In genomic region chr22:40525250-40525884, GRCh38 we compare ENCODE assay signal across 8 cellular contexts.
DNase-seq lines count a peak whose midpoint lies in the region; ATAC-seq, FAIRE-seq and TF ChIP-seq lines count a peak whose summit lies in the region.

No MANE protein-coding gene starts in this region.

- H3K9me3 ChIP-seq in K562 (replicated peaks; ENCODE audit: control insufficient read depth, insufficient read depth, low read depth, low read length) = no peaks in the 10 kb centered on the region
- no peaks in the 10 kb centered on the region for H3K9me3 ChIP-seq in liver (ENCODE audit: control insufficient read depth in 4 of 4, low read length in 3 of 4)

- H3K27ac ChIP-seq in K562 (ENCODE audit: extremely low read depth, low read depth, low read length) (no peak overlapping the region), liver (ENCODE audit: low read depth in 1 of 2, low read length in 2 of 2) (no peak overlapping the region)

- H3K4me1 ChIP-seq in K562 (replicated peaks in 1 of 2; ENCODE audit: control insufficient read depth in 2 of 2, insufficient read depth in 2 of 2, low read length in 2 of 2) = peaks cover 0 to 6% of the 10 kb centered on the region in 2 experiments; a peak in 1 of 5 replicates
- H3K4me1 ChIP-seq in liver (ENCODE audit: control insufficient read depth in 4 of 4, insufficient read depth in 4 of 4, low read length in 3 of 4) = peaks cover 0 to 10% (median 2%) of the 10 kb centered on the region in 4 donors

- H3K36me3 ChIP-seq in K562 (ENCODE audit: control insufficient read depth, insufficient read depth, low read length) (no peaks in the 10 kb centered on the region), liver (ENCODE audit: control insufficient read depth in 4 of 4, insufficient read depth in 3 of 4, low read depth in 1 of 4, low read length in 3 of 4) (peaks cover 0 to 2% (median 0%) of the 10 kb centered on the region in 4 donors)

- H3K9ac ChIP-seq in K562 (ENCODE audit: insufficient read depth in 1 of 2, low read depth in 2 of 2, low read length in 2 of 2) = no peak overlapping the region
- H3K9ac ChIP-seq in liver (ENCODE audit: low read depth in 1 of 2, low read length in 2 of 2) = no peak overlapping the region

- in situ Hi-C loops in K562 (cut with MboI) = no loop called here

- H2AFZ ChIP-seq in K562 (ENCODE audit: low read depth, low read length) = no peak overlapping the region

- TF ChIP-seq EP300 in K562 (IDR thresholded peaks at IDR 0.05; ENCODE audit: low read length) = no peak

- intact Hi-C loops in K562 (cut with micrococcal nuclease) = loop anchor here (2.0 kb wide), 1 partner anchor 27 kb away; no protein-coding TSS in a partner anchor

- TF ChIP-seq POLR2A in K562 (conservative IDR thresholded peaks at IDR 0.05) = no peak

- no peak overlapping the region for H3K4me2 ChIP-seq in K562 (ENCODE audit: insufficient read depth, low read length)

- POLR2A ChIA-PET in K562 (lab: Yijun Ruan, JAX) = interaction anchor here (1.1 to 1.9 kb wide), 2 partner anchors 8 to 13 kb away, joined by 3 to 6 read pairs; no protein-coding TSS in a partner anchor

- H3K4me3 ChIP-seq in K562 (no peak overlapping the region), liver (ENCODE audit: low read depth in 1 of 3, low read length in 3 of 3) (no peak overlapping the region)

- no peaks in the 10 kb centered on the region for H4K20me1 ChIP-seq in K562 (replicated peaks; ENCODE audit: control insufficient read depth, insufficient read depth, low read length)

- no TSS peak for BruUV-seq in K562 (replicated peaks; lab: Mats Ljungman, UMichigan)

- H3K79me2 ChIP-seq in K562 (ENCODE audit: control insufficient read depth, insufficient read depth, low read length) = no peaks in the 10 kb centered on the region

- FAIRE-seq in K562 (lab: Jason Lieb, UNC) = no peak

- ATAC-seq in K562 (peak; percentile 86), GM19023 (IDR thresholded peaks at IDR 0.05; ENCODE audit: unreplicated experiment) (no peak)

- peak; percentile 24 for DNase-seq in SKM-1 treated with dmso at 0.1 percent for 144 hours (lab: John Stamatoyannopoulos, UW; ENCODE audit: unreplicated experiment)
- no peak for DNase-seq in SKM-1 (lab: John Stamatoyannopoulos, UW; ENCODE audit: unreplicated experiment)
- DNase-seq in UCSD-AML1 (lab: John Stamatoyannopoulos, UW; ENCODE audit: unreplicated experiment) = peak; percentile 59
- DNase-seq in K562 (ENCODE audit: extremely low read depth in 1 of 4, low spot score in 3 of 4) = peak in 3 of 4 experiments; percentile 20 to 66 (median 26)
- peak; percentile 37 to 55 for DNase-seq in stimulated activated CD8-positive, alpha-beta memory T cell treated with anti-CD3 and anti-CD28 coated beads, Interleukin-2, amount 100 ng/mL, for 1 hour (ENCODE audit: low read depth in 2 of 2)
- no peak for DNase-seq in NCI-H2081 (lab: John Stamatoyannopoulos, UW)

- peak; percentile 41 to 57; a peak in 3 of 4 replicates for TF ChIP-seq RAD21 in K562 (CRISPR knock-in tag; conservative IDR thresholded peaks at IDR 0.05 in 1 of 2, IDR thresholded peaks at IDR 0.05 in 1 of 2)
- TF ChIP-seq RAD21 in liver (IDR thresholded peaks at IDR 0.05) = peak; percentile 58 to 75

- H3K27me3 ChIP-seq in K562 (ENCODE audit: control insufficient read depth in 2 of 2, insufficient read depth in 2 of 2, low read length in 2 of 2) = no peaks in the 10 kb centered on the region
- no peaks in the 10 kb centered on the region for H3K27me3 ChIP-seq in liver (ENCODE audit: control insufficient read depth in 4 of 4, insufficient read depth in 4 of 4, low read length in 3 of 4)

- CTCF ChIA-PET in K562 (lab: Yijun Ruan, JAX; ENCODE audit: low intra/inter-chr PET ratio) = interaction anchor here (0.6 to 1.3 kb wide), 3 partner anchors 119 to 121 kb away, joined by 3 to 4 read pairs (median 3); no protein-coding TSS in a partner anchor

- no peaks in the 10 kb centered on the region for H3K9me1 ChIP-seq in K562 (ENCODE audit: control insufficient read depth, insufficient read depth, low read length)

- WGBS in K562 (ENCODE audit: insufficient coverage, low coverage, missing lambda C conversion rate) = 30% methylated on average over 6 of the region's 6 CpGs
- 58% methylated on average over 6 of the region's 6 CpGs for WGBS in liver

- TF ChIP-seq CTCF in K562 (IDR thresholded peaks at IDR 0.05 in 2 of 3, conservative IDR thresholded peaks at IDR 0.05 in 1 of 3; ENCODE audit: insufficient read depth in 2 of 3, low read depth in 1 of 3, low read length in 3 of 3) = peak; percentile 62 to 71 (median 70)
- peak; percentile 49 for TF ChIP-seq CTCF in liver (IDR thresholded peaks at IDR 0.05; ENCODE audit: low read depth, low read length, missing input control)

TF ChIP-seq in K562, 482 proteins besides CTCF, POLR2A, EP300 and RAD21:
- TF ChIP-seq, protein P1, sequence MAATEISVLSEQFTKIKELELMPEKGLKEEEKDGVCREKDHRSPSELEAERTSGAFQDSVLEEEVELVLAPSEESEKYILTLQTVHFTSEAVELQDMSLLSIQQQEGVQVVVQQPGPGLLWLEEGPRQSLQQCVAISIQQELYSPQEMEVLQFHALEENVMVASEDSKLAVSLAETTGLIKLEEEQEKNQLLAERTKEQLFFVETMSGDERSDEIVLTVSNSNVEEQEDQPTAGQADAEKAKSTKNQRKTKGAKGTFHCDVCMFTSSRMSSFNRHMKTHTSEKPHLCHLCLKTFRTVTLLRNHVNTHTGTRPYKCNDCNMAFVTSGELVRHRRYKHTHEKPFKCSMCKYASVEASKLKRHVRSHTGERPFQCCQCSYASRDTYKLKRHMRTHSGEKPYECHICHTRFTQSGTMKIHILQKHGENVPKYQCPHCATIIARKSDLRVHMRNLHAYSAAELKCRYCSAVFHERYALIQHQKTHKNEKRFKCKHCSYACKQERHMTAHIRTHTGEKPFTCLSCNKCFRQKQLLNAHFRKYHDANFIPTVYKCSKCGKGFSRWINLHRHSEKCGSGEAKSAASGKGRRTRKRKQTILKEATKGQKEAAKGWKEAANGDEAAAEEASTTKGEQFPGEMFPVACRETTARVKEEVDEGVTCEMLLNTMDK (IDR thresholded peaks at IDR 0.05; ENCODE audit: borderline replicate concordance, insufficient read depth, low read depth, low read length, poor library complexity, severe bottlenecking) = peak; percentile 71
- TF ChIP-seq SMC3 (conservative IDR thresholded peaks at IDR 0.05; ENCODE audit: insufficient read depth, low read depth, low read length) (0 out of 2 replicates have a peak, but pooled peaks have one; percentile 22), NBN (IDR thresholded peaks at IDR 0.05; ENCODE audit: low read depth) (no peak)

TF ChIP-seq in liver, 16 proteins besides CTCF, POLR2A, EP300 and RAD21:
- TF ChIP-seq REST (IDR thresholded peaks at IDR 0.05) (no peak), NR2F2 (IDR thresholded peaks at IDR 0.05) (no peak), EGR1 (IDR thresholded peaks at IDR 0.05; ENCODE audit: low read depth in 2 of 2) (no peak), HNF4G (IDR thresholded peaks at IDR 0.05) (no peak), RXRA (IDR thresholded peaks at IDR 0.05) (no peak), JUND (IDR thresholded peaks at IDR 0.05) (no peak)
- TF ChIP-seq, protein P2, sequence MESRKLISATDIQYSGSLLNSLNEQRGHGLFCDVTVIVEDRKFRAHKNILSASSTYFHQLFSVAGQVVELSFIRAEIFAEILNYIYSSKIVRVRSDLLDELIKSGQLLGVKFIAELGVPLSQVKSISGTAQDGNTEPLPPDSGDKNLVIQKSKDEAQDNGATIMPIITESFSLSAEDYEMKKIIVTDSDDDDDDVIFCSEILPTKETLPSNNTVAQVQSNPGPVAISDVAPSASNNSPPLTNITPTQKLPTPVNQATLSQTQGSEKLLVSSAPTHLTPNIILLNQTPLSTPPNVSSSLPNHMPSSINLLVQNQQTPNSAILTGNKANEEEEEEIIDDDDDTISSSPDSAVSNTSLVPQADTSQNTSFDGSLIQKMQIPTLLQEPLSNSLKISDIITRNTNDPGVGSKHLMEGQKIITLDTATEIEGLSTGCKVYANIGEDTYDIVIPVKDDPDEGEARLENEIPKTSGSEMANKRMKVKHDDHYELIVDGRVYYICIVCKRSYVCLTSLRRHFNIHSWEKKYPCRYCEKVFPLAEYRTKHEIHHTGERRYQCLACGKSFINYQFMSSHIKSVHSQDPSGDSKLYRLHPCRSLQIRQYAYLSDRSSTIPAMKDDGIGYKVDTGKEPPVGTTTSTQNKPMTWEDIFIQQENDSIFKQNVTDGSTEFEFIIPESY (IDR thresholded peaks at IDR 0.05) = no peak

Comparison
In these comparisons a context has a peak if more than half of its experiments do, and no peak if none do; other contexts are left out.
1. DNase-seq: peak in SKM-1 treated with dmso at 0.1 percent for 144 hours (single experiment), UCSD-AML1 (single experiment), K562 (3 of 4) and stimulated activated CD8-positive, alpha-beta memory T cell treated with anti-CD3 and anti-CD28 coated beads, Interleukin-2, amount 100 ng/mL, for 1 hour (2 of 2); none in SKM-1 (single experiment) and NCI-H2081 (0 of 2).